In genomic region chr11:93537022-93537421, GRCh38 we compare ENCODE assay signal across 13 cellular contexts. TPM values are rescaled to one million over a fixed set of nuclear protein-coding genes. Genes with fewer than 3 reads are reported as not detected.
DNase-seq lines count a peak whose midpoint lies in the region; ATAC-seq, FAIRE-seq and TF ChIP-seq lines count a peak whose summit lies in the region.
"Had no signal": no experiment of that assay in that cellular context is flagged by ENCODE, and none has a peak within 500 bp of the region (broad histone marks: within the 10 kb centered on the region; RNA-seq: fewer than 3 reads in every experiment).

No MANE protein-coding gene starts in this region.

- H3K4me1 ChIP-seq in body of pancreas, result peaks cover 39% of the 10 kb centered on the region

- H3K4me3 ChIP-seq in body of pancreas, result no peak overlapping the region
- H3K4me3 ChIP-seq: Peyer's patch had no signal

- TF ChIP-seq CTCF in body of pancreas (IDR thresholded peaks at IDR 0.05) (no peak), D721Med (IDR thresholded peaks at IDR 0.05; ENCODE audit: insufficient read depth, missing control alignments) (no peak)

- no peaks in the 10 kb centered on the region for H3K27me3 ChIP-seq in body of pancreas
- H3K27me3 ChIP-seq: Peyer's patch had no signal

- ATAC-seq in body of pancreas (peak; percentile 54), SK-N-SH treated with all-trans-retinoic acid at 6 μM for 48 hours (no peak)

- peak; percentile 68 for DNase-seq in NCI-H1092 (lab: John Stamatoyannopoulos, UW)
- peak; percentile 39 to 66 (median 59) for DNase-seq in body of pancreas
- peak; percentile 51 for DNase-seq in inferior parietal cortex (ENCODE audit: extremely low spot score)
- peak; percentile 74 for DNase-seq in superior temporal gyrus (ENCODE audit: extremely low spot score)
- no peak for DNase-seq in AML-193 (lab: John Stamatoyannopoulos, UW)
- DNase-seq in D721Med (ENCODE audit: insufficient read length, low spot score), result no peak
- DNase-seq: HFFc6; NCI-H2081 treated with DMSO at 0.1 percent for 48 hours; Peyer's patch; stimulated activated CD4-positive, alpha-beta T cell treated with anti-CD3 and anti-CD28 coated beads, Interleukin-12 subunit alpha, Interleukin-12 subunit beta, amount 100 ng/mL, for 4 hours; stimulated activated CD8-positive, alpha-beta memory T cell treated with anti-CD3 and anti-CD28 coated beads, Interleukin-4, amount 100 ng/mL, for 48 hours had no signal

- intact Hi-C loops in body of pancreas (cut with DNase I), result no loop called here

- peak overlapping the region in 3 of 4 donors; percentile 38 to 69 (median 64) for H3K27ac ChIP-seq in body of pancreas
- H3K27ac ChIP-seq: Peyer's patch had no signal

- no peak for TF ChIP-seq POLR2A in body of pancreas (IDR thresholded peaks at IDR 0.05)

- H3K9me3 ChIP-seq in body of pancreas, result no peaks in the 10 kb centered on the region
- H3K9me3 ChIP-seq: Peyer's patch had no signal

- no peak for FAIRE-seq in D721Med (lab: Jason Lieb, UNC)
- FAIRE-seq: TTC549 had no signal

- WGBS in body of pancreas, 2 donors, result 5 to 9% methylated on average over 5 of the region's 5 CpGs

- H3K36me3 ChIP-seq in body of pancreas (replicated peaks in 1 of 2; ENCODE audit: insufficient read depth in 1 of 2, low read depth in 2 of 2), result no peaks in the 10 kb centered on the region
- H3K36me3 ChIP-seq: Peyer's patch had no signal

TF ChIP-seq in SK-N-SH treated with all-trans-retinoic acid at 6 μM for 48 hours, 23 proteins besides CTCF, POLR2A, EP300 and RAD21:
- TF ChIP-seq ESRRG (CRISPR knock-in tag; IDR thresholded peaks at IDR 0.05) (no peak), CSDC2 (CRISPR knock-in tag; IDR thresholded peaks at IDR 0.05) (no peak), ZNF565 (CRISPR knock-in tag; conservative IDR thresholded peaks at IDR 0.05; ENCODE audit: low read depth) (no peak), ZFP30 (CRISPR knock-in tag; IDR thresholded peaks at IDR 0.05) (no peak), ARNTL (CRISPR knock-in tag; IDR thresholded peaks at IDR 0.05; ENCODE audit: borderline replicate concordance, low read depth) (no peak), BACH2 (CRISPR knock-in tag; IDR thresholded peaks at IDR 0.05; ENCODE audit: borderline replicate concordance) (no peak), POU6F1 (CRISPR knock-in tag; IDR thresholded peaks at IDR 0.05; ENCODE audit: borderline replicate concordance, low read depth) (no peak), TSHZ2 (CRISPR knock-in tag; IDR thresholded peaks at IDR 0.05) (no peak), PPARA (CRISPR knock-in tag; IDR thresholded peaks at IDR 0.05; ENCODE audit: borderline replicate concordance) (no peak), CSRNP3 (CRISPR knock-in tag; IDR thresholded peaks at IDR 0.05) (no peak), ZFP3 (CRISPR knock-in tag; IDR thresholded peaks at IDR 0.05) (no peak), PATZ1 (CRISPR knock-in tag; IDR thresholded peaks at IDR 0.05; ENCODE audit: borderline replicate concordance) (no peak), TCF4 (CRISPR knock-in tag; IDR thresholded peaks at IDR 0.05; ENCODE audit: borderline replicate concordance) (no peak), ZNF70 (CRISPR knock-in tag; IDR thresholded peaks at IDR 0.05) (no peak), SNAI2 (CRISPR knock-in tag; IDR thresholded peaks at IDR 0.05) (no peak), TOX (CRISPR knock-in tag; IDR thresholded peaks at IDR 0.05; ENCODE audit: borderline replicate concordance) (no peak), RARB (CRISPR knock-in tag; IDR thresholded peaks at IDR 0.05) (no peak), OSR1 (CRISPR knock-in tag; IDR thresholded peaks at IDR 0.05) (no peak), CREB5 (CRISPR knock-in tag; IDR thresholded peaks at IDR 0.05; ENCODE audit: low read depth) (no peak)

RNA-seq across cellular contexts. Expression of gene SMCO4, which starts 6.2 kb away (rescaled TPM):
- total RNA-seq in body of pancreas, result 10 to 100 TPM in 1 of 2 donors, 1 to 10 TPM in 1; 4.6 to 27.5 TPM

Comparison
In these comparisons a context has a peak if more than half of its experiments do, and no peak if none do; other contexts are left out.
1. DNase-seq: peak in NCI-H1092 (single experiment), body of pancreas (4 of 4), inferior parietal cortex (single experiment) and superior temporal gyrus (single experiment); none in AML-193 (0 of 2) and D721Med (single experiment).